In the genomic region with DNA sequence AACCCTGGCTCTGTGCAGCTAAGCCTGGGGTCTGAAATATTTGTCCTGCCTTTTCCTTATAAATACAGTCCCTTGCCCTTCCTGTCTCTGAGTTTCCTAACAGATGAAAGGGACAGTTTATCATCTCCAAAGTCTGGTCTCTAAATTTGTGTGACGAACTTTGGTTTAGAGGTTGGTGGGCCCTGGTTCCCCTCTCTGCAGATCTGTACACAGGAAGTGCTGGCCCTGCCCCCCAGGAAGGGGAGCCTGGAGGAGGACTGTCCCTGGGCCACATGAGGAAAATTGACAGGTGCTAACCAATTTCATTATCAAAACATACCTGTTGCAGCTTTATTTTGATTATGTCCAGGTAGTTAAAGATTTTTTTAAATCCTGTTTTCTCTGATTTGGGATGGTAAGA, we compare ENCODE assay signal across 22 cellular contexts. TPM values are rescaled to one million over a fixed set of nuclear protein-coding genes. Genes with fewer than 3 reads are reported as not detected.
DNase-seq lines count a peak whose midpoint lies in the region; ATAC-seq and TF ChIP-seq lines count a peak whose summit lies in the region.
"Had no signal": no experiment of that assay in that cellular context is flagged by ENCODE, and none has a peak within 500 bp of the region (broad histone marks: within the 10 kb centered on the region; RNA-seq: fewer than 3 reads in every experiment).

No MANE protein-coding gene starts in this region.

- 86 to 100% methylated on average over 1 of the region's 1 CpG for WGBS in mesodermal cell (ENCODE audit: insufficient coverage in 2 of 2), 2 experiments

- H3K4me1 ChIP-seq in CD4-positive, CD25-positive, alpha-beta regulatory T cell (ENCODE audit: control insufficient read depth, insufficient read depth, low read length, poor library complexity, severe bottlenecking): peaks cover 6% of the 10 kb centered on the region
- H3K4me1 ChIP-seq in mesodermal cell (ENCODE audit: control insufficient read depth, insufficient read depth, low read length, poor library complexity, severe bottlenecking): peaks cover 19% of the 10 kb centered on the region
- H3K4me1 ChIP-seq: neural progenitor cell had no signal

- no peak overlapping the region for H3K4me3 Mint-ChIP-seq in activated T-cell treated with anti-CD3 and anti-CD28 coated beads, Interleukin-2, amount 50 U/mL, for 24 hours
- no peak overlapping the region for H3K4me3 Mint-ChIP-seq in CD4-positive, CD25-positive, alpha-beta regulatory T cell
- no peak overlapping the region for H3K4me3 Mint-ChIP-seq in activated CD8-positive, alpha-beta T cell treated with anti-CD3 and anti-CD28 coated beads for 36 hours
- H3K4me3 Mint-ChIP-seq: neural progenitor cell had no signal

- TF ChIP-seq CTCF in activated CD8-positive, alpha-beta T cell treated with anti-CD3 and anti-CD28 coated beads for 36 hours (IDR thresholded peaks at IDR 0.05): no peak

- H3K9me3 Mint-ChIP-seq in activated T-cell treated with anti-CD3 and anti-CD28 coated beads, Interleukin-2, amount 50 U/mL, for 24 hours: no peaks in the 10 kb centered on the region
- H3K9me3 Mint-ChIP-seq in CD4-positive, CD25-positive, alpha-beta regulatory T cell: peaks cover 0 to 3% (median 0%) of the 10 kb centered on the region in 7 donors
- no peaks in the 10 kb centered on the region for H3K9me3 Mint-ChIP-seq in activated CD8-positive, alpha-beta T cell treated with anti-CD3 and anti-CD28 coated beads for 36 hours

- DNase-seq in activated T-cell treated with anti-CD3 and anti-CD28 coated beads, Interleukin-2, amount 50 U/mL, for 24 hours: no peak
- no peak for DNase-seq in activated T-cell treated with anti-CD3 and anti-CD28 coated beads, Interleukin-2, amount 50 U/mL, for 1 hour
- no peak for DNase-seq in CD4-positive, CD25-positive, alpha-beta regulatory T cell
- DNase-seq in activated CD8-positive, alpha-beta T cell treated with anti-CD3 and anti-CD28 coated beads for 36 hours: no peak
- DNase-seq in caudate nucleus (lab: John Stamatoyannopoulos, UW): no peak
- no peak for DNase-seq in posterior cingulate gyrus
- DNase-seq: activated gamma-delta T cell; hippocampal formation; Karpas-422; NCI-H1436; NCI-H226; NCI-H526 treated with DMSO at 0.1 percent for 48 hours; NK-92 treated with Interleukin-12 subunit alpha and Interleukin-12 subunit beta, amount 100 ng/mL, for 24 hours; right cardiac atrium; SHP77; stimulated activated CD4-positive, alpha-beta T cell treated with anti-CD3 and anti-CD28 coated beads, Interleukin-2, amount 100 ng/mL, for 24 hours had no signal

- CTCF ChIA-PET in activated CD8-positive, alpha-beta T cell treated with anti-CD3 and anti-CD28 coated beads for 36 hours (lab: Charles Lee): no interaction called here

- H3K27ac ChIP-seq in CD4-positive, CD25-positive, alpha-beta regulatory T cell (ENCODE audit: insufficient read depth, low read length, poor library complexity, severe bottlenecking): no peak overlapping the region
- peak overlapping the region; percentile 39 for H3K27ac ChIP-seq in mesodermal cell (ENCODE audit: low read depth, low read length, severe bottlenecking)
- H3K27ac ChIP-seq in caudate nucleus (ENCODE audit: low read depth, low read length): no peak overlapping the region
- H3K27ac ChIP-seq: epithelial cell of prostate, neural progenitor cell, stomach had no signal

- no peak overlapping the region for H3K4me3 ChIP-seq in CD4-positive, CD25-positive, alpha-beta regulatory T cell (ENCODE audit: low read depth, low read length)
- no peak overlapping the region for H3K4me3 ChIP-seq in mesodermal cell (ENCODE audit: extremely low read depth, insufficient read depth, low read length, poor library complexity, severe bottlenecking)
- H3K4me3 ChIP-seq: lung, neural progenitor cell, stomach had no signal

- peaks cover 42% of the 10 kb centered on the region for H3K4me1 Mint-ChIP-seq in activated T-cell treated with anti-CD3 and anti-CD28 coated beads, Interleukin-2, amount 50 U/mL, for 24 hours (ENCODE audit: low read depth)
- H3K4me1 Mint-ChIP-seq in CD4-positive, CD25-positive, alpha-beta regulatory T cell: peaks cover 7 to 46% (median 33%) of the 10 kb centered on the region in 4 donors
- H3K4me1 Mint-ChIP-seq in activated CD8-positive, alpha-beta T cell treated with anti-CD3 and anti-CD28 coated beads for 36 hours (ENCODE audit: low read depth): peaks cover 42% of the 10 kb centered on the region

- no peaks in the 10 kb centered on the region for H3K27me3 Mint-ChIP-seq in activated T-cell treated with anti-CD3 and anti-CD28 coated beads, Interleukin-2, amount 50 U/mL, for 24 hours
- H3K27me3 Mint-ChIP-seq in CD4-positive, CD25-positive, alpha-beta regulatory T cell: no peaks in the 10 kb centered on the region
- H3K27me3 Mint-ChIP-seq in activated CD8-positive, alpha-beta T cell treated with anti-CD3 and anti-CD28 coated beads for 36 hours: no peaks in the 10 kb centered on the region

- no peak for ATAC-seq in CD4-positive, CD25-positive, alpha-beta regulatory T cell (ENCODE audit: low read depth in 2 of 2)
- ATAC-seq in activated CD8-positive, alpha-beta T cell treated with anti-CD3 and anti-CD28 coated beads for 36 hours: no peak
- no peak for ATAC-seq in HG03196 (IDR thresholded peaks at IDR 0.05; ENCODE audit: unreplicated experiment)
- ATAC-seq: right cardiac atrium had no signal

- peaks cover 33% of the 10 kb centered on the region for H3K36me3 ChIP-seq in CD4-positive, CD25-positive, alpha-beta regulatory T cell (ENCODE audit: control insufficient read depth, insufficient read depth, low read length)
- H3K36me3 ChIP-seq in mesodermal cell (ENCODE audit: control insufficient read depth, insufficient read depth, low read length): peaks cover 70% of the 10 kb centered on the region
- H3K36me3 ChIP-seq: neural progenitor cell had no signal

- intact Hi-C loops in activated CD8-positive, alpha-beta T cell treated with anti-CD3 and anti-CD28 coated beads for 36 hours (cut with micrococcal nuclease): no loop called here
- intact Hi-C loops in posterior cingulate gyrus (cut with DNase I): no loop called here

- POLR2A ChIA-PET in activated CD8-positive, alpha-beta T cell treated with anti-CD3 and anti-CD28 coated beads for 36 hours (lab: Charles Lee): interaction anchor here (1.0 kb wide), 2 partner anchors 9 to 32 kb away, joined by 3 read pairs; no protein-coding TSS in a partner anchor

- H3K36me3 Mint-ChIP-seq in activated T-cell treated with anti-CD3 and anti-CD28 coated beads, Interleukin-2, amount 50 U/mL, for 24 hours (ENCODE audit: low read depth): peaks cover 57% of the 10 kb centered on the region
- H3K36me3 Mint-ChIP-seq in CD4-positive, CD25-positive, alpha-beta regulatory T cell: peaks cover 14% of the 10 kb centered on the region
- peaks cover 22% of the 10 kb centered on the region for H3K36me3 Mint-ChIP-seq in activated CD8-positive, alpha-beta T cell treated with anti-CD3 and anti-CD28 coated beads for 36 hours (ENCODE audit: low read depth)

- H3K27me3 ChIP-seq in CD4-positive, CD25-positive, alpha-beta regulatory T cell (ENCODE audit: control insufficient read depth, insufficient read depth, low read length): no peaks in the 10 kb centered on the region
- H3K27me3 ChIP-seq: neural progenitor cell, stomach had no signal

- H3K27ac Mint-ChIP-seq in activated T-cell treated with anti-CD3 and anti-CD28 coated beads, Interleukin-2, amount 50 U/mL, for 24 hours: peak overlapping the region; percentile 69
- H3K27ac Mint-ChIP-seq in CD4-positive, CD25-positive, alpha-beta regulatory T cell: peak overlapping the region; percentile 20 to 79 (median 48)
- peak overlapping the region; percentile 57 for H3K27ac Mint-ChIP-seq in activated CD8-positive, alpha-beta T cell treated with anti-CD3 and anti-CD28 coated beads for 36 hours
- H3K27ac Mint-ChIP-seq: neural progenitor cell had no signal

- no peaks in the 10 kb centered on the region for H3K9me3 ChIP-seq in CD4-positive, CD25-positive, alpha-beta regulatory T cell (ENCODE audit: control insufficient read depth in 2 of 2, low read length in 2 of 2)
- H3K9me3 ChIP-seq in mesodermal cell (ENCODE audit: control insufficient read depth, low read length): no peaks in the 10 kb centered on the region
- H3K9me3 ChIP-seq: stomach had no signal

RNA-seq across cellular contexts. Expression of a gene that starts 34.5 kb away (rescaled TPM):
- total RNA-seq in CD4-positive, CD25-positive, alpha-beta regulatory T cell: 41.8 TPM
- polyA plus RNA-seq in CD4-positive, CD25-positive, alpha-beta regulatory T cell: 10 to 100 TPM; 23.8 to 48.1 (median 25.6) TPM
- 10 to 100 TPM; 31.6 to 32.3 TPM for total RNA-seq in activated CD8-positive, alpha-beta T cell treated with anti-CD3 and anti-CD28 coated beads for 36 hours
- polyA plus RNA-seq in mesodermal cell (2013, experiment 1 of 2): 32.5 TPM
- 33.6 TPM for polyA plus RNA-seq in mesodermal cell (2013, experiment 2 of 2)

RNA-seq across cellular contexts. Expression of a gene that starts 46.5 kb away (rescaled TPM):
- 20.2 TPM for total RNA-seq in CD4-positive, CD25-positive, alpha-beta regulatory T cell
- 10 to 100 TPM; 21.2 to 35.1 (median 30.5) TPM for polyA plus RNA-seq in CD4-positive, CD25-positive, alpha-beta regulatory T cell
- 100 to 1,000 TPM; 207 to 216 TPM for total RNA-seq in activated CD8-positive, alpha-beta T cell treated with anti-CD3 and anti-CD28 coated beads for 36 hours
- polyA plus RNA-seq in mesodermal cell (2013, experiment 1 of 2): 47.7 TPM
- polyA plus RNA-seq in mesodermal cell (2013, experiment 2 of 2): 49.0 TPM
